ENCODE assay signal across 31 cellular contexts in genomic region chr5:82628364-82628910, GRCh38.
"Had no signal": no experiment of that assay in that cellular context is flagged by ENCODE, and none has a peak within 500 bp of the region (broad histone marks: within the 10 kb centered on the region; RNA-seq: fewer than 3 reads in every experiment).

No MANE protein-coding gene starts in this region.

- H3K9ac ChIP-seq: parathyroid adenoma had no signal

- H3K4me2 ChIP-seq: hepatocyte had no signal

- H3K79me2 ChIP-seq: hepatocyte, parathyroid adenoma had no signal

- H3K4me1 Mint-ChIP-seq: naive B cell had no signal

- H3K4me3 Mint-ChIP-seq: activated naive CD8-positive, alpha-beta T cell; mesothelial cell of epicardium; naive B cell; T-helper 2 cell treated with Interferon-gamma antibody and Interleukin-4, amounts not matched to agents 5 μg/mL and 100 μg/mL, for 36 hours had no signal

- H3K27ac Mint-ChIP-seq: activated naive CD8-positive, alpha-beta T cell; mesothelial cell of epicardium; naive B cell; T-helper 2 cell treated with Interferon-gamma antibody and Interleukin-4, amounts not matched to agents 5 μg/mL and 100 μg/mL, for 36 hours had no signal

- H3K9me3 ChIP-seq: body of pancreas, esophagus squamous epithelium, gastrocnemius medialis, right atrium auricular region, SJSA1, spleen had no signal

- H3K27me3 ChIP-seq: body of pancreas, esophagus squamous epithelium, gastrocnemius medialis, hepatocyte, right atrium auricular region, SJSA1, spleen had no signal

- H3K36me3 Mint-ChIP-seq: activated naive CD8-positive, alpha-beta T cell; mesothelial cell of epicardium; naive B cell had no signal

- H3K36me3 ChIP-seq: esophagus squamous epithelium, gastrocnemius medialis, right atrium auricular region, SJSA1, spleen, WERI-Rb-1 had no signal

- FAIRE-seq: colon, kidney, urothelium cell line had no signal

- H3K9me3 Mint-ChIP-seq: T-helper 2 cell treated with Interferon-gamma antibody and Interleukin-4, amounts not matched to agents 5 μg/mL and 100 μg/mL, for 36 hours had no signal

- H3K27me3 Mint-ChIP-seq: activated naive CD8-positive, alpha-beta T cell; naive B cell had no signal

- H3K4me1 ChIP-seq: esophagus squamous epithelium, gastrocnemius medialis, parathyroid adenoma, right atrium auricular region, spleen had no signal

- H3K27ac ChIP-seq: body of pancreas, epithelial cell of prostate, esophagus squamous epithelium, gastrocnemius medialis, hepatocyte, parathyroid adenoma, right atrium auricular region, SJSA1, spleen, WERI-Rb-1 had no signal

- DNase-seq: activated CD4-positive, alpha-beta T cell treated with anti-CD3 and anti-CD28 coated beads for 48 hours; activated CD4-positive, alpha-beta T cell treated with anti-CD3 and anti-CD28 coated beads, Interleukin-2, amount 50 U/mL, for 48 hours; activated CD8-positive, alpha-beta memory T cell treated with anti-CD3 and anti-CD28 coated beads for 24 hours; activated effector memory CD4-positive, alpha-beta T cell treated with Interleukin-2 at 50 U/mL for 16 hours; activated naive CD4-positive, alpha-beta T cell treated with Interleukin-2 at 50 U/mL for 16 hours; amniotic stem cell; body of pancreas; dermis blood vessel endothelial cell; effector CD4-positive, alpha-beta T cell; esophagus squamous epithelium; gastrocnemius medialis; glutamatergic neuron; kidney; left colon; naive B cell; nucleus accumbens; spleen; stimulated activated naive CD4-positive, alpha-beta T cell treated with Interleukin-2 at 50 U/mL for 16 hours; T-helper 1 cell; trophoblast cell; WERI-Rb-1 had no signal

- H3K4me3 ChIP-seq: body of pancreas, esophagus squamous epithelium, gastrocnemius medialis, hepatocyte, right atrium auricular region, SJSA1, spleen had no signal

- H2AFZ ChIP-seq: hepatocyte, parathyroid adenoma had no signal
